ENCODE assay signal across 17 cellular contexts in genomic region chr7:21851445-21852043, GRCh38.
DNase-seq lines count a peak whose midpoint lies in the region; ATAC-seq, FAIRE-seq and TF ChIP-seq lines count a peak whose summit lies in the region.
"Had no signal": no experiment of that assay in that cellular context is flagged by ENCODE, and none has a peak within 500 bp of the region (broad histone marks: within the 10 kb centered on the region; RNA-seq: fewer than 3 reads in every experiment).

No MANE protein-coding gene starts in this region.

- TF ChIP-seq POLR2A in endothelial cell of umbilical vein (IDR thresholded peaks at IDR 0.05; ENCODE audit: low read depth, low read length) (no peak), esophagus muscularis mucosa (IDR thresholded peaks at IDR 0.05; ENCODE audit: low read depth) (no peak)

- WGBS in esophagus muscularis mucosa, result 67% methylated on average over 6 of the region's 6 CpGs

- dilution Hi-C loops in endothelial cell of umbilical vein (cut with MboI; ENCODE audit: extremely low pct_ligation_motif_present, low sequenced_read_pairs), result no loop called here

- no peaks in the 10 kb centered on the region for H3K27me3 ChIP-seq in endothelial cell of umbilical vein (ENCODE audit: control insufficient read depth in 2 of 2, insufficient read depth in 2 of 2, low read length in 2 of 2)
- no peaks in the 10 kb centered on the region for H3K27me3 ChIP-seq in esophagus muscularis mucosa
- H3K27me3 ChIP-seq: MG63, sigmoid colon had no signal

- H3K4me2 ChIP-seq in endothelial cell of umbilical vein (ENCODE audit: insufficient read depth, low read length), result peak overlapping the region; percentile 39

- H3K9me3 ChIP-seq in endothelial cell of umbilical vein (replicated peaks; ENCODE audit: control insufficient read depth, insufficient read depth, low read length) (no peaks in the 10 kb centered on the region), esophagus muscularis mucosa (no peaks in the 10 kb centered on the region)
- H3K9me3 ChIP-seq: sigmoid colon had no signal

- intact Hi-C loops in endothelial cell of umbilical vein (cut with micrococcal nuclease), result loop anchor here (2.0 to 5.0 kb wide), 2 partner anchors 149 to 234 kb away; no protein-coding TSS in a partner anchor
- intact Hi-C loops in esophagus muscularis mucosa (cut with DNase I), result no loop called here

- peaks cover 25% of the 10 kb centered on the region for H3K4me1 Mint-ChIP-seq in stimulated activated naive CD8-positive, alpha-beta T cell treated with anti-CD3 and anti-CD28 coated beads, Interleukin-15, Interleukin-2, amounts not matched to agents 100 ng/mL and 50 ng/mL, for 24 hours (ENCODE audit: low read depth)
- peaks cover 12% of the 10 kb centered on the region for H3K4me1 Mint-ChIP-seq in T-helper 2 cell treated with Interferon-gamma antibody and Interleukin-4, amounts not matched to agents 5 μg/mL and 100 μg/mL, for 36 hours (ENCODE audit: low read depth)

- peak overlapping the region; percentile 86 for H2AFZ ChIP-seq in endothelial cell of umbilical vein (ENCODE audit: low read depth, low read length)

- no peaks in the 10 kb centered on the region for H3K36me3 Mint-ChIP-seq in stimulated activated naive CD8-positive, alpha-beta T cell treated with anti-CD3 and anti-CD28 coated beads, Interleukin-15, Interleukin-2, amounts not matched to agents 100 ng/mL and 50 ng/mL, for 24 hours (ENCODE audit: low read depth)
- no peaks in the 10 kb centered on the region for H3K36me3 Mint-ChIP-seq in T-helper 2 cell treated with Interferon-gamma antibody and Interleukin-4, amounts not matched to agents 5 μg/mL and 100 μg/mL, for 36 hours (ENCODE audit: low read depth)

- CTCF ChIA-PET in endothelial cell of umbilical vein (lab: Charles Lee), result interaction anchor here (1.5 kb wide), 1 partner anchor 95 kb away, joined by 3 read pairs; the partner anchor contains the start of gene CDCA7L

- no peak for DNase-seq in stimulated activated naive CD8-positive, alpha-beta T cell treated with anti-CD3 and anti-CD28 coated beads, Interleukin-15, Interleukin-2, amounts not matched to agents 100 U/mL and 50 U/mL, for 24 hours
- no peak for DNase-seq in T-helper 2 cell treated with Interferon-gamma antibody and Interleukin-4, amounts not matched to agents 5 μg/mL and 100 μg/mL, for 36 hours (ENCODE audit: low spot score)
- peak; percentile 56 for DNase-seq in endothelial cell of umbilical vein (ENCODE audit: low read depth, low spot score)
- no peak for DNase-seq in esophagus muscularis mucosa (ENCODE audit: extremely low spot score)
- no peak for DNase-seq in hepatic stellate cell (ENCODE audit: low spot score)
- DNase-seq: activated CD4-positive, alpha-beta T cell treated with anti-CD3 and anti-CD28 coated beads for 48 hours; kidney; NCI-H1930; sigmoid colon had no signal

- ATAC-seq in stimulated activated naive CD8-positive, alpha-beta T cell treated with anti-CD3 and anti-CD28 coated beads, Interleukin-15, Interleukin-2, amounts not matched to agents 100 U/mL and 50 U/mL, for 24 hours, result no peak
- ATAC-seq in GM19324 (IDR thresholded peaks at IDR 0.05; ENCODE audit: low FRiP score, unreplicated experiment) (no peak), GM19035 (IDR thresholded peaks at IDR 0.05; ENCODE audit: unreplicated experiment) (no peak)
- ATAC-seq: Right ventricle myocardium inferior had no signal

- peaks cover 4% of the 10 kb centered on the region for H3K9me3 Mint-ChIP-seq in stimulated activated naive CD8-positive, alpha-beta T cell treated with anti-CD3 and anti-CD28 coated beads, Interleukin-15, Interleukin-2, amounts not matched to agents 100 ng/mL and 50 ng/mL, for 24 hours
- H3K9me3 Mint-ChIP-seq in T-helper 2 cell treated with Interferon-gamma antibody and Interleukin-4, amounts not matched to agents 5 μg/mL and 100 μg/mL, for 36 hours, result no peaks in the 10 kb centered on the region

- H3K36me3 ChIP-seq in endothelial cell of umbilical vein (ENCODE audit: control insufficient read depth in 2 of 2, extremely low read depth in 1 of 2, insufficient read depth in 2 of 2, low read length in 2 of 2) (no peaks in the 10 kb centered on the region), esophagus muscularis mucosa (no peaks in the 10 kb centered on the region)
- H3K36me3 ChIP-seq: MG63, sigmoid colon had no signal

- H4K20me1 ChIP-seq in endothelial cell of umbilical vein (replicated peaks; ENCODE audit: control insufficient read depth, extremely low read depth, insufficient read depth, low read length), result no peaks in the 10 kb centered on the region

- peak; percentile 43 for FAIRE-seq in endothelial cell of umbilical vein (lab: Jason Lieb, UNC)
- FAIRE-seq: bronchial epithelial cell, GM18507, GM19239, kidney had no signal

- H3K4me1 ChIP-seq in endothelial cell of umbilical vein (ENCODE audit: control insufficient read depth, extremely low read depth, insufficient read depth, low read length), result peaks cover 26% of the 10 kb centered on the region
- H3K4me1 ChIP-seq in esophagus muscularis mucosa, result no peaks in the 10 kb centered on the region
- H3K4me1 ChIP-seq: sigmoid colon had no signal

- no peak for TF ChIP-seq EP300 in esophagus muscularis mucosa (IDR thresholded peaks at IDR 0.05)

- H3K27ac Mint-ChIP-seq in stimulated activated naive CD8-positive, alpha-beta T cell treated with anti-CD3 and anti-CD28 coated beads, Interleukin-15, Interleukin-2, amounts not matched to agents 100 ng/mL and 50 ng/mL, for 24 hours, result peak overlapping the region; percentile 71
- peak overlapping the region; percentile 85 for H3K27ac Mint-ChIP-seq in T-helper 2 cell treated with Interferon-gamma antibody and Interleukin-4, amounts not matched to agents 5 μg/mL and 100 μg/mL, for 36 hours

- POLR2A ChIA-PET in endothelial cell of umbilical vein (lab: Charles Lee), result interaction anchor here (1.1 kb wide), 1 partner anchor 93 kb away, joined by 3 read pairs; no protein-coding TSS in a partner anchor

- H3K4me3 Mint-ChIP-seq in stimulated activated naive CD8-positive, alpha-beta T cell treated with anti-CD3 and anti-CD28 coated beads, Interleukin-15, Interleukin-2, amounts not matched to agents 100 ng/mL and 50 ng/mL, for 24 hours, result peak overlapping the region; percentile 47
- H3K4me3 Mint-ChIP-seq in T-helper 2 cell treated with Interferon-gamma antibody and Interleukin-4, amounts not matched to agents 5 μg/mL and 100 μg/mL, for 36 hours, result peak overlapping the region; percentile 79

- TF ChIP-seq CTCF in endothelial cell of umbilical vein (IDR thresholded peaks at IDR 0.05; ENCODE audit: extremely low read depth in 1 of 2, insufficient read depth in 1 of 2, low read depth in 1 of 2, low read length in 2 of 2), result no peak
- no peak for TF ChIP-seq CTCF in esophagus muscularis mucosa (IDR thresholded peaks at IDR 0.05)

- BruUV-seq in endothelial cell of umbilical vein (replicated peaks; lab: Mats Ljungman, UMichigan), result TSS peak; percentile 88

- H3K4me3 ChIP-seq in endothelial cell of umbilical vein (replicated peaks in 1 of 3; ENCODE audit: insufficient read depth in 1 of 3, low read depth in 1 of 3, low read length in 3 of 3), result peak overlapping the region in 1 of 3 experiments; percentile 34
- no peak overlapping the region for H3K4me3 ChIP-seq in esophagus muscularis mucosa
- H3K4me3 ChIP-seq: MG63, sigmoid colon had no signal

- no peaks in the 10 kb centered on the region for H3K79me2 ChIP-seq in endothelial cell of umbilical vein (ENCODE audit: control insufficient read depth, insufficient read depth, low read length)

- peak overlapping the region; percentile 46 for H3K9ac ChIP-seq in endothelial cell of umbilical vein (replicated peaks; ENCODE audit: extremely low read depth, insufficient read depth, low read length)

- H3K9me1 ChIP-seq in endothelial cell of umbilical vein (replicated peaks; ENCODE audit: control insufficient read depth, extremely low read depth, insufficient read depth, low read length), result no peaks in the 10 kb centered on the region

- H3K27ac ChIP-seq in endothelial cell of umbilical vein (ENCODE audit: insufficient read depth, low read depth, low read length) (peak overlapping the region; percentile 76), esophagus muscularis mucosa (replicated peaks in 1 of 4) (no peak overlapping the region)
- H3K27ac ChIP-seq: sigmoid colon had no signal

- no peaks in the 10 kb centered on the region for H3K27me3 Mint-ChIP-seq in stimulated activated naive CD8-positive, alpha-beta T cell treated with anti-CD3 and anti-CD28 coated beads, Interleukin-15, Interleukin-2, amounts not matched to agents 100 ng/mL and 50 ng/mL, for 24 hours
- peaks cover 7% of the 10 kb centered on the region for H3K27me3 Mint-ChIP-seq in T-helper 2 cell treated with Interferon-gamma antibody and Interleukin-4, amounts not matched to agents 5 μg/mL and 100 μg/mL, for 36 hours (ENCODE audit: low read depth)

TF ChIP-seq in endothelial cell of umbilical vein, 7 proteins besides CTCF, POLR2A, EP300 and RAD21:
- TF ChIP-seq JUN (IDR thresholded peaks at IDR 0.05; ENCODE audit: borderline replicate concordance, insufficient read depth, insufficient read length, low read depth), result no peak
- TF ChIP-seq GATA2 (IDR thresholded peaks at IDR 0.05; ENCODE audit: insufficient read depth, insufficient read length, low read depth, low read length), result peak; percentile 80
- no peak for TF ChIP-seq MAX (IDR thresholded peaks at IDR 0.05; ENCODE audit: insufficient read depth, insufficient read length)
- no peak for TF ChIP-seq EZH2 (IDR thresholded peaks at IDR 0.05; ENCODE audit: borderline replicate concordance, low read depth, low read length, severe bottlenecking)
- no peak for TF ChIP-seq MYC (IDR thresholded peaks at IDR 0.05; ENCODE audit: low read depth, low read length)
- no peak for TF ChIP-seq POLR2AphosphoS5 (IDR thresholded peaks at IDR 0.05; ENCODE audit: insufficient read depth, low read depth, low read length)
- no peak for TF ChIP-seq FOS (IDR thresholded peaks at IDR 0.05; ENCODE audit: borderline replicate concordance, insufficient read depth, low read length)
